Comparison of ENCODE assay signal across 19 cellular contexts in genomic region chrX:16687514-16687913, GRCh38. TPM values are rescaled to one million over a fixed set of nuclear protein-coding genes. Genes with fewer than 3 reads are reported as not detected.
DNase-seq lines count a peak whose midpoint lies in the region; ATAC-seq and TF ChIP-seq lines count a peak whose summit lies in the region.
"Had no signal": no experiment of that assay in that cellular context is flagged by ENCODE, and none has a peak within 500 bp of the region (broad histone marks: within the 10 kb centered on the region; RNA-seq: fewer than 3 reads in every experiment).

No MANE protein-coding gene starts in this region.

- ATAC-seq in SK-N-SH treated with all-trans-retinoic acid at 6 μM for 48 hours, result peak; percentile 64; the same call in 2 of the 3 replicates
- no peak for ATAC-seq in T-helper 17 cell
- ATAC-seq: Right ventricle myocardium inferior had no signal

- H3K27me3 Mint-ChIP-seq in T-helper 17 cell (no peaks in the 10 kb centered on the region), MCF 10A (ENCODE audit: insufficient read depth, unreplicated experiment) (peaks cover 32% of the 10 kb centered on the region)
- H3K27me3 Mint-ChIP-seq in activated CD4-positive, alpha-beta memory T cell treated with anti-CD3 and anti-CD28 coated beads, Interleukin-2, amount 10 ng/mL, durations not matched to agents 7 days and 5 days, result no peaks in the 10 kb centered on the region

- H3K9me3 ChIP-seq in T-helper 17 cell (ENCODE audit: control insufficient read depth, low read length, poor library complexity, severe bottlenecking), result no peaks in the 10 kb centered on the region
- H3K9me3 ChIP-seq in tibial nerve, result no peaks in the 10 kb centered on the region

- TF ChIP-seq CTCF in MCF 10A (IDR thresholded peaks at IDR 0.05; ENCODE audit: unreplicated experiment) (no peak), tibial nerve (IDR thresholded peaks at IDR 0.05) (no peak)

- no peaks in the 10 kb centered on the region for H3K27me3 ChIP-seq in tibial nerve

- H3K4me1 Mint-ChIP-seq in T-helper 17 cell, result no peaks in the 10 kb centered on the region
- H3K4me1 Mint-ChIP-seq in MCF 10A (ENCODE audit: insufficient read depth, unreplicated experiment), result no peaks in the 10 kb centered on the region
- H3K4me1 Mint-ChIP-seq in activated CD4-positive, alpha-beta memory T cell treated with anti-CD3 and anti-CD28 coated beads, Interleukin-2, amount 10 ng/mL, durations not matched to agents 7 days and 5 days, result no peaks in the 10 kb centered on the region
- H3K4me1 Mint-ChIP-seq: CD14-positive monocyte had no signal

- H3K36me3 Mint-ChIP-seq in T-helper 17 cell (ENCODE audit: low read depth), result peaks cover 3% of the 10 kb centered on the region
- H3K36me3 Mint-ChIP-seq in MCF 10A (ENCODE audit: insufficient read depth, unreplicated experiment), result peaks cover 46% of the 10 kb centered on the region
- no peaks in the 10 kb centered on the region for H3K36me3 Mint-ChIP-seq in activated CD4-positive, alpha-beta memory T cell treated with anti-CD3 and anti-CD28 coated beads, Interleukin-2, amount 10 ng/mL, durations not matched to agents 7 days and 5 days (ENCODE audit: low read depth)

- no peak overlapping the region for H3K27ac ChIP-seq in tibial nerve
- H3K27ac ChIP-seq: HL-60 had no signal

- no peak for TF ChIP-seq POLR2A in tibial nerve (IDR thresholded peaks at IDR 0.05)

- no peaks in the 10 kb centered on the region for H3K9me3 Mint-ChIP-seq in MCF 10A (ENCODE audit: unreplicated experiment)
- H3K9me3 Mint-ChIP-seq in activated CD4-positive, alpha-beta memory T cell treated with anti-CD3 and anti-CD28 coated beads, Interleukin-2, amount 10 ng/mL, durations not matched to agents 7 days and 5 days, result no peaks in the 10 kb centered on the region
- H3K9me3 Mint-ChIP-seq: CD14-positive monocyte had no signal

- no peak overlapping the region for H3K4me3 ChIP-seq in tibial nerve

- 91 to 95% methylated on average over 3 of the region's 3 CpGs for WGBS in tibial nerve, 2 donors

- DNase-seq in A172 (ENCODE audit: low spot score) (peak; percentile 77), EL (peak; percentile 41), kidney tubule cell (ENCODE audit: low spot score) (peak; percentile 76), T-helper 17 cell (no peak), MCF 10A (ENCODE audit: unreplicated experiment) (no peak), tibial nerve (ENCODE audit: low spot score in 2 of 2) (no peak)
- DNase-seq in activated CD4-positive, alpha-beta memory T cell treated with anti-CD3 and anti-CD28 coated beads, Interleukin-2, amount 10 ng/mL, durations not matched to agents 7 days and 5 days, result no peak
- DNase-seq: 8988T, DMS153, HCEC 1CT, NCI-H1417 treated with DMSO at 0.1 percent for 48 hours, NCI-H1930, NCI-H82 had no signal

- CTCF ChIA-PET in MCF 10A (lab: Yijun Ruan, JAX), result interaction anchor here (0.9 to 3.6 kb wide), 8 partner anchors 9 to 564 kb away, joined by 3 to 10 read pairs (median 4); partner anchors contain the start of gene GRPR
- CTCF ChIA-PET in activated CD4-positive, alpha-beta memory T cell treated with anti-CD3 and anti-CD28 coated beads, Interleukin-2, amount 10 ng/mL, durations not matched to agents 7 days and 5 days (lab: Charles Lee), result no interaction called here

- BruUV-seq in MCF 10A (replicated peaks; lab: Mats Ljungman, UMichigan), result no TSS peak

- no peak overlapping the region for H3K27ac Mint-ChIP-seq in T-helper 17 cell
- H3K27ac Mint-ChIP-seq in MCF 10A (ENCODE audit: low read depth, unreplicated experiment), result no peak overlapping the region
- no peak overlapping the region for H3K27ac Mint-ChIP-seq in activated CD4-positive, alpha-beta memory T cell treated with anti-CD3 and anti-CD28 coated beads, Interleukin-2, amount 10 ng/mL, durations not matched to agents 7 days and 5 days
- H3K27ac Mint-ChIP-seq: CD14-positive monocyte had no signal

- POLR2A ChIA-PET in MCF 10A (lab: Yijun Ruan, JAX), result no interaction called here
- POLR2A ChIA-PET in activated CD4-positive, alpha-beta memory T cell treated with anti-CD3 and anti-CD28 coated beads, Interleukin-2, amount 10 ng/mL, durations not matched to agents 7 days and 5 days (lab: Charles Lee), result no interaction called here

- H3K4me1 ChIP-seq in tibial nerve, result no peaks in the 10 kb centered on the region

- no peak for TF ChIP-seq EP300 in tibial nerve (IDR thresholded peaks at IDR 0.05)

- no peak overlapping the region for H3K4me3 Mint-ChIP-seq in T-helper 17 cell
- H3K4me3 Mint-ChIP-seq in MCF 10A (ENCODE audit: unreplicated experiment), result no peak overlapping the region
- H3K4me3 Mint-ChIP-seq in activated CD4-positive, alpha-beta memory T cell treated with anti-CD3 and anti-CD28 coated beads, Interleukin-2, amount 10 ng/mL, durations not matched to agents 7 days and 5 days, result no peak overlapping the region
- H3K4me3 Mint-ChIP-seq: CD14-positive monocyte had no signal

- intact Hi-C loops in MCF 10A (cut with micrococcal nuclease), result no loop called here

- H3K36me3 ChIP-seq in tibial nerve, result peaks cover 0 to 64% (median 0%) of the 10 kb centered on the region in 3 donors

TF ChIP-seq in SK-N-SH treated with all-trans-retinoic acid at 6 μM for 48 hours, 23 proteins besides CTCF, POLR2A, EP300 and RAD21:
- TF ChIP-seq ISL1 (CRISPR knock-in tag; IDR thresholded peaks at IDR 0.05), result no peak
- TF ChIP-seq ARNTL (CRISPR knock-in tag; IDR thresholded peaks at IDR 0.05; ENCODE audit: borderline replicate concordance, low read depth), result no peak
- no peak for TF ChIP-seq TCF4 (CRISPR knock-in tag; IDR thresholded peaks at IDR 0.05; ENCODE audit: borderline replicate concordance)
- no peak for TF ChIP-seq ZC3H10 (CRISPR knock-in tag; IDR thresholded peaks at IDR 0.05)
- TF ChIP-seq RARB (CRISPR knock-in tag; IDR thresholded peaks at IDR 0.05), result no peak
- TF ChIP-seq ESRRG (CRISPR knock-in tag; IDR thresholded peaks at IDR 0.05), result no peak
- TF ChIP-seq ZFP3 (CRISPR knock-in tag; IDR thresholded peaks at IDR 0.05), result no peak
- no peak for TF ChIP-seq ZNF70 (CRISPR knock-in tag; IDR thresholded peaks at IDR 0.05)
- TF ChIP-seq PPARA (CRISPR knock-in tag; IDR thresholded peaks at IDR 0.05; ENCODE audit: borderline replicate concordance), result no peak
- TF ChIP-seq TOX (CRISPR knock-in tag; IDR thresholded peaks at IDR 0.05; ENCODE audit: borderline replicate concordance), result no peak

RNA-seq across cellular contexts. Expression of gene CTPS2, which starts 25.0 kb away (rescaled TPM):
- 30.0 and 32.9 TPM in 2 replicates for total RNA-seq in A172 (2014; rRNA removed; shearing (Covaris generic))
- 1 to 10 TPM; 3.4 to 4.1 TPM for total RNA-seq in T-helper 17 cell
- 5.3 and 5.5 TPM in 2 replicates for total RNA-seq in MCF 10A (2022)
- 1 to 10 TPM; 4.8 to 5.1 TPM for total RNA-seq in activated CD4-positive, alpha-beta memory T cell treated with anti-CD3 and anti-CD28 coated beads, Interleukin-2, amount 10 ng/mL, durations not matched to agents 7 days and 5 days
- total RNA-seq in tibial nerve, result 10 to 100 TPM; 15.9 to 27.5 (median 18.7) TPM

RNA-seq across cellular contexts. Expression of gene SYAP1, which starts 31.9 kb away (rescaled TPM):
- 50.1 and 53.8 TPM in 2 replicates for total RNA-seq in A172 (2014; rRNA removed; shearing (Covaris generic))
- total RNA-seq in T-helper 17 cell, result 10 to 100 TPM; 31.3 to 35.2 TPM
- total RNA-seq in MCF 10A (2022), result 37.0 and 40.0 TPM in 2 replicates
- 10 to 100 TPM; 16.4 to 19.2 TPM for total RNA-seq in activated CD4-positive, alpha-beta memory T cell treated with anti-CD3 and anti-CD28 coated beads, Interleukin-2, amount 10 ng/mL, durations not matched to agents 7 days and 5 days
- total RNA-seq in tibial nerve, result 10 to 100 TPM; 10.6 to 22.6 (median 16.9) TPM

RNA-seq across cellular contexts. Expression of gene S100G, which starts 37.6 kb away (rescaled TPM):
- not detected in 2 replicates for total RNA-seq in A172 (2014; rRNA removed; shearing (Covaris generic))
- not detected for total RNA-seq in T-helper 17 cell
- not detected in 2 replicates for total RNA-seq in MCF 10A (2022)
- not detected for total RNA-seq in activated CD4-positive, alpha-beta memory T cell treated with anti-CD3 and anti-CD28 coated beads, Interleukin-2, amount 10 ng/mL, durations not matched to agents 7 days and 5 days
- not detected for total RNA-seq in tibial nerve
- total RNA-seq: LHCN-M2, NCI-H460, Right ventricle myocardium inferior had no signal

Comparison
In these comparisons a context has a peak if more than half of its experiments do, and no peak if none do; other contexts are left out.
1. DNase-seq: peak in A172 (single experiment), EL (single experiment) and kidney tubule cell (single experiment); none in T-helper 17 cell (0 of 3), MCF 10A (single experiment), activated CD4-positive, alpha-beta memory T cell treated with anti-CD3 and anti-CD28 coated beads, Interleukin-2, amount 10 ng/mL, durations not matched to agents 7 days and 5 days (single experiment) and tibial nerve (0 of 2).